ENCODE assay signal across 9 cellular contexts in genomic region chr5:72246239-72246580, GRCh38.
DNase-seq lines count a peak whose midpoint lies in the region; TF ChIP-seq lines count a peak whose summit lies in the region.
"Had no signal": no experiment of that assay in that cellular context is flagged by ENCODE, and none has a peak within 500 bp of the region (broad histone marks: within the 10 kb centered on the region; RNA-seq: fewer than 3 reads in every experiment).

No MANE protein-coding gene starts in this region.

- H3K9me3 Mint-ChIP-seq in nephron, result no peaks in the 10 kb centered on the region
- H3K9me3 Mint-ChIP-seq in activated CD4-positive, alpha-beta T cell treated with anti-CD3 and anti-CD28 coated beads, Interleukin-2, amount 10 ng/mL, durations not matched to agents 7 days and 5 days, result no peaks in the 10 kb centered on the region

- no peak overlapping the region; the same call in 1 of the 2 replicates for H3K4me2 ChIP-seq in MM.1S (ENCODE audit: low read depth, low read length)

- H3K9me2 ChIP-seq in MM.1S (replicated peaks; ENCODE audit: insufficient read depth, low read length), result no peaks in the 10 kb centered on the region

- no peak overlapping the region for H2AFZ ChIP-seq in MM.1S (ENCODE audit: low read length)

- H3K79me2 ChIP-seq in MM.1S (ENCODE audit: low read length), result peaks cover 5% of the 10 kb centered on the region; the same call in 1 of the 2 replicates

- H3K4me1 ChIP-seq in breast epithelium (peaks cover 0 to 18% of the 10 kb centered on the region in 2 donors), MM.1S (ENCODE audit: low read length) (peaks cover 20% of the 10 kb centered on the region)

- TF ChIP-seq CTCF in breast epithelium (IDR thresholded peaks at IDR 0.05), result no peak
- no peak for TF ChIP-seq CTCF in nephron (IDR thresholded peaks at IDR 0.05; ENCODE audit: unreplicated experiment in 3 of 3)
- TF ChIP-seq CTCF in MM.1S (IDR thresholded peaks at IDR 0.05; ENCODE audit: low read length), result no peak

- peak overlapping the region; percentile 29 to 60 (median 32) for H3K27ac Mint-ChIP-seq in nephron
- H3K27ac Mint-ChIP-seq in activated CD4-positive, alpha-beta T cell treated with anti-CD3 and anti-CD28 coated beads, Interleukin-2, amount 10 ng/mL, durations not matched to agents 7 days and 5 days, result no peak overlapping the region

- no peaks in the 10 kb centered on the region for H3F3A ChIP-seq in MM.1S (ENCODE audit: insufficient read depth, low read length)

- H3K4me3 ChIP-seq in breast epithelium (no peak overlapping the region), MM.1S (ENCODE audit: low read length) (no peak overlapping the region)

- H3K36me3 Mint-ChIP-seq in nephron (ENCODE audit: low read depth), result no peaks in the 10 kb centered on the region
- no peaks in the 10 kb centered on the region for H3K36me3 Mint-ChIP-seq in activated CD4-positive, alpha-beta T cell treated with anti-CD3 and anti-CD28 coated beads, Interleukin-2, amount 10 ng/mL, durations not matched to agents 7 days and 5 days (ENCODE audit: low read depth)

- no peaks in the 10 kb centered on the region for H3K27me3 ChIP-seq in breast epithelium
- H3K27me3 ChIP-seq in MM.1S (replicated peaks; ENCODE audit: insufficient read depth, low read length), result no peaks in the 10 kb centered on the region

- peak overlapping the region; percentile 3 to 48 for H3K27ac ChIP-seq in breast epithelium
- no peak overlapping the region for H3K27ac ChIP-seq in MM.1S (ENCODE audit: low read length)

- H3K9ac ChIP-seq in MM.1S (ENCODE audit: low read length), result no peak overlapping the region

- POLR2A ChIA-PET in activated CD4-positive, alpha-beta T cell treated with anti-CD3 and anti-CD28 coated beads, Interleukin-2, amount 10 ng/mL, durations not matched to agents 7 days and 5 days (lab: Charles Lee), result no interaction called here

- intact Hi-C loops in breast epithelium (cut with DNase I; ENCODE audit: low total_unique reads), result no loop called here

- 0 out of 2 replicates have a peak, but pooled peaks cover 6% of the 10 kb centered on the region for H4K20me1 ChIP-seq in MM.1S (ENCODE audit: insufficient read depth, low read length)

- H3K4me3 Mint-ChIP-seq in nephron, result no peak overlapping the region
- no peak overlapping the region for H3K4me3 Mint-ChIP-seq in activated CD4-positive, alpha-beta T cell treated with anti-CD3 and anti-CD28 coated beads, Interleukin-2, amount 10 ng/mL, durations not matched to agents 7 days and 5 days

- DNase-seq in EH (ENCODE audit: low read depth), result peak; percentile 62
- peak; percentile 17 for DNase-seq in LHCN-M2 (ENCODE audit: low read depth)
- DNase-seq in breast epithelium (ENCODE audit: low spot score in 2 of 2), result no peak
- DNase-seq in epidermal melanocyte (ENCODE audit: insufficient read length, low spot score), result no peak
- DNase-seq in SW 1271 (lab: John Stamatoyannopoulos, UW), result no peak
- no peak for DNase-seq in activated CD4-positive, alpha-beta T cell treated with anti-CD3 and anti-CD28 coated beads, Interleukin-2, amount 10 ng/mL, durations not matched to agents 7 days and 5 days
- no peak for DNase-seq in MM.1S
- DNase-seq: DMS53 had no signal

- no peaks in the 10 kb centered on the region for H3K36me3 ChIP-seq in breast epithelium
- H3K36me3 ChIP-seq in MM.1S (replicated peaks; ENCODE audit: insufficient read depth, low read length), result no peaks in the 10 kb centered on the region

- TF ChIP-seq POLR2A in breast epithelium (IDR thresholded peaks at IDR 0.05), result no peak

- CTCF ChIA-PET in activated CD4-positive, alpha-beta T cell treated with anti-CD3 and anti-CD28 coated beads, Interleukin-2, amount 10 ng/mL, durations not matched to agents 7 days and 5 days (lab: Charles Lee), result no interaction called here

- no peaks in the 10 kb centered on the region for H3K27me3 Mint-ChIP-seq in nephron (ENCODE audit: low read depth)
- H3K27me3 Mint-ChIP-seq in activated CD4-positive, alpha-beta T cell treated with anti-CD3 and anti-CD28 coated beads, Interleukin-2, amount 10 ng/mL, durations not matched to agents 7 days and 5 days, result no peaks in the 10 kb centered on the region

- H3K9me3 ChIP-seq in breast epithelium, result no peaks in the 10 kb centered on the region
- H3K9me3 ChIP-seq in MM.1S (replicated peaks; ENCODE audit: insufficient read depth, low read length), result no peaks in the 10 kb centered on the region

- peaks cover 58% of the 10 kb centered on the region for H3K4me1 Mint-ChIP-seq in nephron
- peaks cover 23% of the 10 kb centered on the region for H3K4me1 Mint-ChIP-seq in activated CD4-positive, alpha-beta T cell treated with anti-CD3 and anti-CD28 coated beads, Interleukin-2, amount 10 ng/mL, durations not matched to agents 7 days and 5 days

Comparison
In these comparisons a context has a peak if more than half of its experiments do, and no peak if none do; other contexts are left out.
1. DNase-seq: peak in EH (single experiment) and LHCN-M2 (single experiment); none in breast epithelium (0 of 2), epidermal melanocyte (single experiment), SW 1271 (0 of 2), activated CD4-positive, alpha-beta T cell treated with anti-CD3 and anti-CD28 coated beads, Interleukin-2, amount 10 ng/mL, durations not matched to agents 7 days and 5 days (single experiment) and MM.1S (single experiment).